Comparison of ENCODE assay signal across 22 cellular contexts in genomic region chr2:185859506-185859905, GRCh38.
DNase-seq lines count a peak whose midpoint lies in the region; TF ChIP-seq lines count a peak whose summit lies in the region.
"Had no signal": no experiment of that assay in that cellular context is flagged by ENCODE, and none has a peak within 500 bp of the region (broad histone marks: within the 10 kb centered on the region; RNA-seq: fewer than 3 reads in every experiment).

No MANE protein-coding gene starts in this region.

- H3K79me2 ChIP-seq in mammary epithelial cell (ENCODE audit: insufficient read depth, low read length) = no peaks in the 10 kb centered on the region

- dilution Hi-C loops in mammary epithelial cell (cut with HindIII; ENCODE audit: low sequenced_read_pairs) = no loop called here

- no peak overlapping the region for H3K27ac ChIP-seq in mammary epithelial cell (ENCODE audit: insufficient read depth, low read depth, low read length)
- H3K27ac ChIP-seq: C4-2B, KMS-11, SJSA1 had no signal

- H3K4me3 ChIP-seq in mammary epithelial cell (replicated peaks in 1 of 3; ENCODE audit: insufficient read depth in 1 of 3, low read depth in 2 of 3, low read length in 3 of 3) (no peak overlapping the region), fibroblast of pulmonary artery (replicated peaks; ENCODE audit: low read depth, low read length) (no peak overlapping the region)
- H3K4me3 ChIP-seq: SJSA1 had no signal

- no peak overlapping the region for H3K9ac ChIP-seq in mammary epithelial cell (ENCODE audit: insufficient read depth, low read length)
- H3K9ac ChIP-seq: KMS-11 had no signal

- no TSS peak for BruUV-seq in mammary epithelial cell (replicated peaks; lab: Mats Ljungman, UMichigan)

- H3K4me2 ChIP-seq in mammary epithelial cell (ENCODE audit: insufficient read depth, low read depth, low read length) = no peak overlapping the region
- H3K4me2 ChIP-seq: KMS-11 had no signal

- CTCF ChIA-PET in mammary epithelial cell (lab: Charles Lee; ENCODE audit: low non-redundant PET) = no interaction called here

- DNase-seq in A172 (ENCODE audit: low spot score) (peak; percentile 18), M059J (ENCODE audit: low read depth) (peak; percentile 14), mammary epithelial cell (peak; percentile 34), fibroblast of pulmonary artery (ENCODE audit: low read depth) (peak; percentile 6), T-helper 2 cell (no peak), nucleus accumbens (lab: John Stamatoyannopoulos, UW) (no peak)
- DNase-seq in activated T-cell treated with anti-CD3 and anti-CD28 coated beads, Interleukin-2, amount 50 U/mL, for 48 hours = no peak
- no peak for DNase-seq in stimulated activated CD4-positive, alpha-beta T cell treated with anti-CD3 and anti-CD28 coated beads, Interleukin-2, amount 100 ng/mL, for 48 hours
- DNase-seq: Calu3; CD8-positive, alpha-beta memory T cell; DMS153; GOT3; IMR-90; NCI-H1092; NCI-H1436 treated with DMSO at 0.1 percent for 48 hours; NCI-H2029; NCI-H2227 treated with DMSO at 0.1 percent for 48 hours; NCI-H524; NCI-H774 had no signal

- in situ Hi-C loops in mammary epithelial cell (cut with MboI; ENCODE audit: low sequenced_read_pairs in 2 of 2) = no loop called here

- H2AFZ ChIP-seq in mammary epithelial cell (ENCODE audit: low read depth, low read length) = no peak overlapping the region

- H3K4me1 ChIP-seq in mammary epithelial cell (ENCODE audit: insufficient read depth, low read length) = no peaks in the 10 kb centered on the region
- H3K4me1 ChIP-seq: SJSA1 had no signal

- no peaks in the 10 kb centered on the region for H3K9me3 ChIP-seq in mammary epithelial cell (replicated peaks; ENCODE audit: insufficient read depth, low read length)

- no peaks in the 10 kb centered on the region for H4K20me1 ChIP-seq in mammary epithelial cell (ENCODE audit: insufficient read depth, low read length)

- no peaks in the 10 kb centered on the region for H3K36me3 ChIP-seq in mammary epithelial cell (ENCODE audit: insufficient read depth, low read length)
- H3K36me3 ChIP-seq: SJSA1 had no signal

- no peak for TF ChIP-seq CTCF in mammary epithelial cell (conservative IDR thresholded peaks at IDR 0.05 in 1 of 2, IDR thresholded peaks at IDR 0.05 in 1 of 2; ENCODE audit: extremely low read depth in 1 of 2, insufficient read depth in 1 of 2, low read depth in 1 of 2, low read length in 2 of 2)
- TF ChIP-seq CTCF in fibroblast of pulmonary artery (IDR thresholded peaks at IDR 0.05; ENCODE audit: low read length, missing control alignments) = no peak

- intact Hi-C loops in mammary epithelial cell (cut with micrococcal nuclease) = no loop called here

- H3K27me3 ChIP-seq in mammary epithelial cell (ENCODE audit: insufficient read depth, low read length) = no peaks in the 10 kb centered on the region
- H3K27me3 ChIP-seq: SJSA1 had no signal

Comparison
In these comparisons a context has a peak if more than half of its experiments do, and no peak if none do; other contexts are left out.
1. DNase-seq: peak in A172 (single experiment), M059J (single experiment), mammary epithelial cell (single experiment) and fibroblast of pulmonary artery (single experiment); none in T-helper 2 cell (0 of 5), activated T-cell treated with anti-CD3 and anti-CD28 coated beads, Interleukin-2, amount 50 U/mL, for 48 hours (0 of 2), stimulated activated CD4-positive, alpha-beta T cell treated with anti-CD3 and anti-CD28 coated beads, Interleukin-2, amount 100 ng/mL, for 48 hours (0 of 2) and nucleus accumbens (0 of 56).